ENCODE assay signal across 15 cellular contexts in the genomic region with DNA sequence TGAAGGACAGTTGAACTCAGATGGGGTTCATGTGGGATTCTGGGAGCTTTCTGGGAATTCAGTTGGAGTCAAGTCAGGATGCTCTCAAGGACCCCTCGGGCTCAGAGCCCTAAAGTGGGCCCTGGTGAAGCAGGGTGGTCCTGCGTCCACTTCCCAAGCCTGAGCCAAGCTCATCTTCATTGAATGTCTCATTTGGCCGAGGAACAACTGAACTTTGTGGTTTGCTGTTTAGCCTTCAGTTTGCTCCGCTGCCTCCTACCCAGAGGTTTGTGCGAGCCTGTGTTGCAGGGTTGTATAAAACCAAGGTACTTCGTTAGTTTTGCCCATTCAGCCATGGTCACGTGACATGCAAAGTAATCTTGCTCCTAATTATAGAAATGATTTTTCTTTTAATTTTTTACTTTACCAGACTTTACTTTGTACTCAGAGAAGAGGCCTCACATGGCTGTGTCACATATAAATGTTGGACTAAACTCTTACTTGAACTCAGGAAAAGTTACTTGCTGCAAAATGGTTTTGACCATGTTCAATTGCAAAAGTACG. TPM values are rescaled to one million over a fixed set of nuclear protein-coding genes. Genes with fewer than 3 reads are reported as not detected.
A peak's percentile ranks its signal among the peaks of the same experiment; 100 is the strongest.
DNase-seq lines count a peak whose midpoint lies in the region; ATAC-seq, FAIRE-seq and TF ChIP-seq lines count a peak whose summit lies in the region.
"Had no signal": no experiment of that assay in that cellular context is flagged by ENCODE, and none has a peak within 500 bp of the region (broad histone marks: within the 10 kb centered on the region; RNA-seq: fewer than 3 reads in every experiment).

No MANE protein-coding gene starts in this region.

- H3K27ac ChIP-seq in HepG2 (ENCODE audit: extremely low read length, insufficient read depth, low read length) (no peak overlapping the region), right lobe of liver (no peak overlapping the region), K562 (ENCODE audit: extremely low read depth, low read depth, low read length) (no peak overlapping the region), mesenchymal stem cell (ENCODE audit: low read length, poor library complexity, severe bottlenecking) (no peak overlapping the region)
- H3K27ac ChIP-seq: BLaER1 treated with 17β-estradiol and CSF1 and Interleukin-3, amounts not matched to agents 10 nM and 100 nM had no signal

- no peak for TF ChIP-seq RAD21 in HepG2 (CRISPR knock-in tag; IDR thresholded peaks at IDR 0.05)
- TF ChIP-seq RAD21 in K562 (CRISPR knock-in tag; conservative IDR thresholded peaks at IDR 0.05 in 1 of 2, IDR thresholded peaks at IDR 0.05 in 1 of 2), result no peak

- H3K9me3 ChIP-seq in HepG2 (ENCODE audit: low read length) (no peaks in the 10 kb centered on the region), right lobe of liver (no peaks in the 10 kb centered on the region), K562 (replicated peaks; ENCODE audit: control insufficient read depth, insufficient read depth, low read depth, low read length) (no peaks in the 10 kb centered on the region), mesenchymal stem cell (ENCODE audit: control insufficient read depth, low read length) (peaks cover 3% of the 10 kb centered on the region)
- H3K9me3 ChIP-seq: BLaER1 treated with 17β-estradiol and CSF1 and Interleukin-3, amounts not matched to agents 10 nM and 100 nM had no signal

- H3K18ac ChIP-seq in mesenchymal stem cell (ENCODE audit: low read depth in 1 of 2, low read length in 2 of 2), result no peak overlapping the region

- WGBS in HepG2 (ENCODE audit: low lambda C conversion rate), result 17% methylated on average over 6 of the region's 8 CpGs
- 44% methylated on average over 6 of the region's 8 CpGs for WGBS in right lobe of liver (ENCODE audit: insufficient coverage, low coverage, low lambda C conversion rate, missing lambda C conversion rate)
- under 1% methylated on average over 8 of the region's 8 CpGs for WGBS in K562 (ENCODE audit: insufficient coverage, low coverage, missing lambda C conversion rate)
- WGBS in mesenchymal stem cell, result 98% methylated on average over 6 of the region's 8 CpGs

- intact Hi-C loops in HepG2 (cut with micrococcal nuclease; ENCODE audit: unreplicated experiment) (no loop called here), right lobe of liver (cut with DNase I) (no loop called here), K562 (cut with micrococcal nuclease) (no loop called here)

- ATAC-seq in HepG2 (no peak), right lobe of liver (no peak), K562 (no peak), GM18502 (IDR thresholded peaks at IDR 0.05; ENCODE audit: poor library complexity, unreplicated experiment) (no peak), GM19467 (IDR thresholded peaks at IDR 0.05; ENCODE audit: unreplicated experiment) (no peak)

- no peak for DNase-seq in HepG2 (ENCODE audit: low spot score)
- no peak for DNase-seq in right lobe of liver
- DNase-seq in K562 (ENCODE audit: extremely low read depth in 1 of 4, low spot score in 3 of 4), result no peak
- DNase-seq in mesenchymal stem cell, result no peak
- DNase-seq in NCI-H2196 treated with DMSO at 0.1 percent for 48 hours (lab: John Stamatoyannopoulos, UW; ENCODE audit: unreplicated experiment), result no peak
- DNase-seq: ACHN; CD4-positive, CD25-positive, alpha-beta regulatory T cell; DMS53; GF-D8; HCEC 1CT; HFFc6 had no signal

- H4K20me1 ChIP-seq in HepG2 (ENCODE audit: insufficient read depth, low read length), result no peaks in the 10 kb centered on the region
- no peaks in the 10 kb centered on the region for H4K20me1 ChIP-seq in K562 (replicated peaks; ENCODE audit: control insufficient read depth, insufficient read depth, low read length)
- H4K20me1 ChIP-seq: BLaER1 treated with 17β-estradiol and CSF1 and Interleukin-3, amounts not matched to agents 10 nM and 100 nM had no signal

- H2AK5ac ChIP-seq in mesenchymal stem cell (ENCODE audit: low read length, severe bottlenecking), result peak overlapping the region; percentile 13

- no peak overlapping the region for H3K23ac ChIP-seq in mesenchymal stem cell (ENCODE audit: low read length in 2 of 2)

- H4K8ac ChIP-seq in mesenchymal stem cell (ENCODE audit: low read length), result no peak overlapping the region

- H3K4me2 ChIP-seq in HepG2 (ENCODE audit: low read depth, low read length) (no peak overlapping the region), K562 (ENCODE audit: insufficient read depth, low read length) (no peak overlapping the region), mesenchymal stem cell (ENCODE audit: low read length, poor library complexity, severe bottlenecking) (no peak overlapping the region)
- H3K4me2 ChIP-seq: BLaER1 treated with 17β-estradiol and CSF1 and Interleukin-3, amounts not matched to agents 10 nM and 100 nM had no signal

- in situ Hi-C loops in HepG2 (cut with HindIII; ENCODE audit: extremely low pct_ligation_motif_present, low pct_unique_long_range_greater_than_20kb), result no loop called here
- in situ Hi-C loops in K562 (cut with MboI), result no loop called here

- no peak overlapping the region for H2BK15ac ChIP-seq in mesenchymal stem cell (ENCODE audit: low read depth, poor library complexity, severe bottlenecking)

- H3K27me3 ChIP-seq in HepG2 (ENCODE audit: control insufficient read depth in 1 of 2, insufficient read depth in 2 of 2, low read length in 2 of 2) (peaks cover 2 to 5% of the 10 kb centered on the region in 2 experiments; a peak in 2 of 5 replicates), right lobe of liver (no peaks in the 10 kb centered on the region), K562 (ENCODE audit: control insufficient read depth in 2 of 2, insufficient read depth in 2 of 2, low read length in 2 of 2) (peaks cover 28 to 63% of the 10 kb centered on the region in 2 experiments; a peak in 4 of 5 replicates), mesenchymal stem cell (ENCODE audit: control insufficient read depth in 1 of 2, insufficient read depth in 1 of 2, low read length in 2 of 2) (peaks cover 0 to 8% of the 10 kb centered on the region in 2 experiments)
- H3K27me3 ChIP-seq: BLaER1 treated with 17β-estradiol and CSF1 and Interleukin-3, amounts not matched to agents 10 nM and 100 nM had no signal

- H3K14ac ChIP-seq in mesenchymal stem cell (ENCODE audit: low read length in 2 of 2), result no peak overlapping the region

- no peaks in the 10 kb centered on the region for H3K9me1 ChIP-seq in K562 (ENCODE audit: control insufficient read depth, insufficient read depth, low read length)

- POLR2A ChIA-PET in HepG2 (lab: Yijun Ruan, JAX) (no interaction called here), K562 (lab: Yijun Ruan, JAX) (interaction anchor here (0.6 to 1.5 kb wide), 2 partner anchors 8 to 59 kb away, joined by 3 to 4 read pairs; no protein-coding TSS in a partner anchor)

- BruUV-seq in HepG2 (replicated peaks; lab: Mats Ljungman, UMichigan) (no TSS peak), K562 (replicated peaks; lab: Mats Ljungman, UMichigan) (no TSS peak)

- H2BK5ac ChIP-seq in mesenchymal stem cell (ENCODE audit: low read depth, low read length, poor library complexity, severe bottlenecking), result no peak overlapping the region

- H3K4ac ChIP-seq in mesenchymal stem cell (ENCODE audit: low read depth in 1 of 2, low read length in 2 of 2), result peak overlapping the region in 1 of 2 experiments; percentile 20

- TF ChIP-seq CTCF in HepG2 (CRISPR knock-in tag; IDR thresholded peaks at IDR 0.05) (no peak), right lobe of liver (IDR thresholded peaks at IDR 0.05) (no peak), K562 (IDR thresholded peaks at IDR 0.05 in 2 of 3, conservative IDR thresholded peaks at IDR 0.05 in 1 of 3; ENCODE audit: insufficient read depth in 2 of 3, low read depth in 1 of 3, low read length in 3 of 3) (no peak)

- no peak for TF ChIP-seq POLR2A in HepG2 (IDR thresholded peaks at IDR 0.05; ENCODE audit: insufficient read depth in 1 of 2, low read depth in 2 of 2, low read length in 2 of 2)
- TF ChIP-seq POLR2A in right lobe of liver (IDR thresholded peaks at IDR 0.05), result no peak
- TF ChIP-seq POLR2A in K562 (conservative IDR thresholded peaks at IDR 0.05), result no peak

- H3K79me2 ChIP-seq in HepG2 (ENCODE audit: insufficient read depth, low read length), result no peaks in the 10 kb centered on the region
- H3K79me2 ChIP-seq in K562 (ENCODE audit: control insufficient read depth, insufficient read depth, low read length), result no peaks in the 10 kb centered on the region

- no peak overlapping the region for H4K91ac ChIP-seq in mesenchymal stem cell (ENCODE audit: low read length)

- CTCF ChIA-PET in HepG2 (lab: Yijun Ruan, JAX; ENCODE audit: low intra/inter-chr PET ratio, low total read pairs), result no interaction called here
- CTCF ChIA-PET in K562 (lab: Yijun Ruan, JAX; ENCODE audit: low intra/inter-chr PET ratio), result no interaction called here

- H3K9ac ChIP-seq in HepG2 (ENCODE audit: insufficient read depth, low read depth, low read length) (no peak overlapping the region), K562 (ENCODE audit: insufficient read depth in 1 of 2, low read depth in 2 of 2, low read length in 2 of 2) (no peak overlapping the region), mesenchymal stem cell (ENCODE audit: low read length) (no peak overlapping the region)
- H3K9ac ChIP-seq: BLaER1 treated with 17β-estradiol and CSF1 and Interleukin-3, amounts not matched to agents 10 nM and 100 nM had no signal

- FAIRE-seq in HepG2 (lab: Jason Lieb, UNC) (no peak), K562 (lab: Jason Lieb, UNC) (no peak)
- FAIRE-seq: GM18507 had no signal

- H3K4me3 ChIP-seq in HepG2 (replicated peaks in 1 of 3; ENCODE audit: insufficient read depth in 1 of 3, low read depth in 2 of 3, low read length in 3 of 3) (no peak overlapping the region), right lobe of liver (no peak overlapping the region), K562 (no peak overlapping the region), mesenchymal stem cell (ENCODE audit: insufficient read depth in 1 of 2, low read depth in 1 of 2, low read length in 2 of 2) (no peak overlapping the region)
- H3K4me3 ChIP-seq: BLaER1 treated with 17β-estradiol and CSF1 and Interleukin-3, amounts not matched to agents 10 nM and 100 nM had no signal

- no peak overlapping the region for H2BK12ac ChIP-seq in mesenchymal stem cell (ENCODE audit: low read length in 2 of 2)

- TF ChIP-seq EP300 in HepG2 (IDR thresholded peaks at IDR 0.05; ENCODE audit: low read depth in 2 of 2, low read length in 2 of 2), result no peak
- no peak for TF ChIP-seq EP300 in HepG2 (CRISPR knock-in tag; IDR thresholded peaks at IDR 0.05; ENCODE audit: borderline replicate concordance)
- TF ChIP-seq EP300 in K562 (IDR thresholded peaks at IDR 0.05; ENCODE audit: low read length), result no peak

- H3K36me3 ChIP-seq in HepG2 (replicated peaks in 1 of 2; ENCODE audit: control insufficient read depth in 1 of 2, insufficient read depth in 2 of 2, low read length in 2 of 2), result no peaks in the 10 kb centered on the region
- H3K36me3 ChIP-seq in right lobe of liver, result no peaks in the 10 kb centered on the region
- no peaks in the 10 kb centered on the region for H3K36me3 ChIP-seq in K562 (ENCODE audit: control insufficient read depth, insufficient read depth, low read length)
- H3K36me3 ChIP-seq in mesenchymal stem cell (ENCODE audit: control insufficient read depth in 1 of 2, insufficient read depth in 2 of 2, low read depth in 1 of 2, low read length in 2 of 2), result peaks cover 0 to 39% of the 10 kb centered on the region in 2 experiments
- H3K36me3 ChIP-seq: BLaER1 treated with 17β-estradiol and CSF1 and Interleukin-3, amounts not matched to agents 10 nM and 100 nM had no signal

- H3K4me1 ChIP-seq in HepG2 (ENCODE audit: insufficient read depth, low read length), result no peaks in the 10 kb centered on the region
- no peaks in the 10 kb centered on the region for H3K4me1 ChIP-seq in right lobe of liver
- no peaks in the 10 kb centered on the region for H3K4me1 ChIP-seq in K562 (replicated peaks in 1 of 2; ENCODE audit: control insufficient read depth in 2 of 2, insufficient read depth in 2 of 2, low read length in 2 of 2)
- H3K4me1 ChIP-seq in mesenchymal stem cell (ENCODE audit: control insufficient read depth, insufficient read depth, low read depth, low read length), result peaks cover 26% of the 10 kb centered on the region

- H2AFZ ChIP-seq in HepG2 (ENCODE audit: low read length) (no peak overlapping the region), K562 (ENCODE audit: low read depth, low read length) (no peak overlapping the region), mesenchymal stem cell (ENCODE audit: low read depth, low read length) (no peak overlapping the region)

- no peak overlapping the region for H2BK120ac ChIP-seq in mesenchymal stem cell (ENCODE audit: low read depth, low read length)

- H3K79me1 ChIP-seq in mesenchymal stem cell (replicated peaks; ENCODE audit: low read length, poor library complexity, severe bottlenecking), result peaks cover 22% of the 10 kb centered on the region

RNA-seq across cellular contexts. Expression of gene B3GALT5, which starts 49.7 kb away (rescaled TPM):
- total RNA-seq in HepG2 (2016; rRNA removed; fragmentation: Illumina TruSeq; extraction: Trizol), result 0.02 TPM in 1 of 2 replicates, not detected in the other
- not detected in 2 replicates for total RNA-seq in HepG2 (2016; cell fraction: cytosol; rRNA removed; fragmentation: Illumina TruSeq; extraction: Trizol; ENCODE audit: low read depth)
- total RNA-seq in HepG2 (2016; cell fraction: insoluble cytoplasmic fraction; rRNA removed; fragmentation: Illumina TruSeq; extraction: Trizol), result not detected in 2 replicates
- total RNA-seq in HepG2 (2016; cell fraction: membrane; rRNA removed; fragmentation: Illumina TruSeq; extraction: Trizol), result not detected in 2 replicates
- total RNA-seq in HepG2 (2016; cell fraction: nucleus; rRNA removed; fragmentation: Illumina TruSeq; extraction: Trizol), result not detected in 2 replicates
- under 0.01 and 0.03 TPM in 2 replicates for polyA plus RNA-seq in HepG2 (2011; rRNA removed)
- polyA plus RNA-seq in HepG2 (2011; cell fraction: cytosol; rRNA removed), result 0.03 TPM in 1 of 2 replicates, not detected in the other
- polyA plus RNA-seq in HepG2 (2011; cell fraction: nucleus; rRNA removed), result 0.05 TPM in 1 of 2 replicates, not detected in the other
- not detected in 2 replicates for polyA plus RNA-seq in HepG2 (2012)
- polyA plus RNA-seq in HepG2 (2016; cell fraction: cytosol; fragmentation: Illumina TruSeq; extraction: Trizol; ENCODE audit: low read depth), result not detected in 2 replicates
- polyA plus RNA-seq in HepG2 (2016; cell fraction: insoluble cytoplasmic fraction; fragmentation: Illumina TruSeq; extraction: Trizol; ENCODE audit: low read depth), result not detected in 2 replicates
- polyA plus RNA-seq in HepG2 (2016; cell fraction: membrane; fragmentation: Illumina TruSeq; extraction: Trizol; ENCODE audit: low read depth), result not detected in 2 replicates
- not detected in 2 replicates for polyA plus RNA-seq in HepG2 (2016; cell fraction: nucleus; fragmentation: Illumina TruSeq; extraction: Trizol; ENCODE audit: insufficient read depth, low read depth)
- 0.06 TPM in 1 of 2 replicates, not detected in the other for polyA minus RNA-seq in HepG2 (2011; rRNA and poly(A)+ RNA removed; ENCODE audit: low replicate concordance)
- polyA minus RNA-seq in HepG2 (2011; cell fraction: cytosol; rRNA and poly(A)+ RNA removed), result not detected in 2 replicates
- not detected in 2 replicates for polyA minus RNA-seq in HepG2 (2011; cell fraction: nucleus; rRNA and poly(A)+ RNA removed)
- under 1 TPM; 0.06 to 0.26 (median 0.09) TPM for total RNA-seq in right lobe of liver
- total RNA-seq in K562 (2011; cell fraction: chromatin; rRNA removed; ENCODE audit: low replicate concordance), result not detected in 2 replicates
- total RNA-seq in K562 (2011; cell fraction: nucleolus; rRNA removed), result not detected in 2 replicates
- total RNA-seq in K562 (2011; cell fraction: nucleoplasm; rRNA removed), result not detected in 2 replicates
- total RNA-seq in K562 (2014; rRNA removed), result not detected in 2 replicates
- not detected in 2 replicates for total RNA-seq in K562 (2014; rRNA removed; fragmentation: Illumina TruSeq; extraction: Trizol)
- total RNA-seq in K562 (2015; rRNA removed; fragmentation: Illumina TruSeq; extraction: Trizol), result not detected in 2 replicates
- total RNA-seq in K562 (2021), result 0.02 and 0.09 TPM in 2 replicates
- not detected in 2 replicates for polyA plus RNA-seq in K562 (2011; rRNA removed)
- not detected in 2 replicates for polyA plus RNA-seq in K562 (2011; cell fraction: cytosol; rRNA removed)
- polyA plus RNA-seq in K562 (2011; cell fraction: nucleus; rRNA removed), result not detected in 2 replicates
- 0.04 TPM in 1 of 2 replicates, not detected in the other for polyA plus RNA-seq in K562 (2012)
- polyA plus RNA-seq in K562 (2014; fragmentation: Illumina TruSeq; extraction: Trizol), result not detected in 2 replicates
- polyA plus RNA-seq in K562 (2014; fragmentation: Nextera tagmentation; extraction: Ambion mirVana), result not detected
- polyA plus RNA-seq in K562 (2014; rRNA removed), result not detected in 2 replicates
- not detected in 2 replicates for polyA minus RNA-seq in K562 (2011; rRNA and poly(A)+ RNA removed)
- polyA minus RNA-seq in K562 (2011; cell fraction: cytosol; rRNA and poly(A)+ RNA removed), result not detected in 2 replicates
- polyA minus RNA-seq in K562 (2011; cell fraction: nucleus; rRNA and poly(A)+ RNA removed), result not detected in 2 replicates
- 0.07 TPM for polyA plus RNA-seq in mesenchymal stem cell (2013, experiment 1 of 2)
- 0.07 TPM for polyA plus RNA-seq in mesenchymal stem cell (2013, experiment 2 of 2)
- total RNA-seq: CD4-positive, CD25-positive, alpha-beta regulatory T cell had no signal
- polyA plus RNA-seq: CD4-positive, CD25-positive, alpha-beta regulatory T cell had no signal

Comparison
In these comparisons a context has a peak if more than half of its experiments do, and no peak if none do; other contexts are left out.
1. Of the 241 proteins assayed by ChIP-seq in both HepG2 and K562: peak only in HepG2: none; only in K562: TFE3; in both: RAD51; in neither: 237; mixed calls (peak in some experiments, not most) for 2.